In genomic region chr1:197743578-197743977, GRCh38 we compare ENCODE assay signal across 22 cellular contexts.
"Had no signal": no experiment of that assay in that cellular context is flagged by ENCODE, and none has a peak within 500 bp of the region (broad histone marks: within the 10 kb centered on the region; RNA-seq: fewer than 3 reads in every experiment).

No MANE protein-coding gene starts in this region.

- H3K27me3 ChIP-seq: dorsolateral prefrontal cortex, esophagus muscularis mucosa, foreskin keratinocyte, gastrocnemius medialis, heart right ventricle, left lung had no signal

- H3K4me1 ChIP-seq: foreskin keratinocyte had no signal

- H3K27ac ChIP-seq: coronary artery, dorsolateral prefrontal cortex, esophagus muscularis mucosa, foreskin keratinocyte, gastrocnemius medialis, heart right ventricle, left lung, lower lobe of right lung had no signal

- H3K9me3 ChIP-seq: esophagus muscularis mucosa, gastrocnemius medialis, left lung, lower lobe of right lung, mucosa of descending colon had no signal

- H3K4me3 ChIP-seq: coronary artery, dorsolateral prefrontal cortex, esophagus muscularis mucosa, gastrocnemius medialis, heart right ventricle, left lung, lower lobe of right lung, mucosa of descending colon had no signal

- DNase-seq: dermis blood vessel endothelial cell; dorsolateral prefrontal cortex; effector CD4-positive, alpha-beta T cell; effector memory CD4-positive, alpha-beta T cell; foreskin keratinocyte; gastrocnemius medialis; glutamatergic neuron; head of caudate nucleus; heart right ventricle; hippocampal formation; left cardiac atrium; left lung; left ventricle myocardium superior; lower lobe of right lung; mesenchymal stem cell; mucosa of descending colon; naive B cell had no signal

- H3K36me3 ChIP-seq: esophagus muscularis mucosa, gastrocnemius medialis, heart right ventricle, left lung, lower lobe of right lung had no signal

- FAIRE-seq: endothelial cell of umbilical vein, islet of Langerhans, keratinocyte had no signal

- ATAC-seq: foreskin keratinocyte, gastrocnemius medialis, heart right ventricle, left cardiac atrium, left lung, left ventricle myocardium superior, lower lobe of right lung, mucosa of descending colon had no signal
